11 cellular contexts compared by ENCODE assay signal in the genomic region with DNA sequence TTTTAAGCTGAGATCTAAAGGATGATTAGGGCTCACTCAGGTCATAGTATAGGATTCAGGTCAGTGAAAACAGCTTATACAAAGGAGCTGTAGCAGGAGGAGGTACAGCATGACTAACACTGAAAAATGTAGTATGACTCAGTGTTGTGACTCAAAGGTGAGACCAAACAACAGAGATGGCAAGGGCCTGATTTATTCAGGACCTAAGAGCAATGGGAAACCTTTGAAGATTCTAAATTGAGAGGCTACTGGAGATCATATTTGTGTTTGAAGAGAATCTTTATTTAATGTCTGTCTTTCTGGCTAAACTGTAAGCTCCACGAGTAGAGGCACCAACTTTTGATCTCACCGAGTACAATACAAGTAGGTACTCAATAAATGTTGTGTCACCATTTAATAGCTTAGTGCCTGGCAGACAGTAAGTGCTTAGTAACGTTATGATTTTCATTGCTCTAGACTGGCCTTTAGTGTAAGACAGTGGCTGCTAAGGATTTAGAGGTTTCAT. TPM values are rescaled to one million over a fixed set of nuclear protein-coding genes. Genes with fewer than 3 reads are reported as not detected.
DNase-seq lines count a peak whose midpoint lies in the region; ATAC-seq and TF ChIP-seq lines count a peak whose summit lies in the region.
"Had no signal": no experiment of that assay in that cellular context is flagged by ENCODE, and none has a peak within 500 bp of the region (broad histone marks: within the 10 kb centered on the region; RNA-seq: fewer than 3 reads in every experiment).

No MANE protein-coding gene starts in this region.

- no peaks in the 10 kb centered on the region for H3K27me3 Mint-ChIP-seq in activated CD8-positive, alpha-beta T cell treated with anti-CD3 and anti-CD28 coated beads for 36 hours
- no peaks in the 10 kb centered on the region for H3K27me3 Mint-ChIP-seq in activated CD8-positive, alpha-beta T cell treated with anti-CD3 and anti-CD28 coated beads, Interleukin-2, amount 10 ng/mL, durations not matched to agents 7 days and 5 days (ENCODE audit: low read depth)
- H3K27me3 Mint-ChIP-seq: dendritic cell treated with granulocyte-macrophage colony-stimulating factor and Interleukin-4, amounts not matched to agents 40 ng/mL and 50 ng/mL, for 4 days had no signal

- H3K27me3 ChIP-seq in HUES6 (ENCODE audit: control insufficient read depth, insufficient read depth, low read length), result no peaks in the 10 kb centered on the region
- no peaks in the 10 kb centered on the region for H3K27me3 ChIP-seq in esophagus squamous epithelium

- intact Hi-C loops in activated CD8-positive, alpha-beta T cell treated with anti-CD3 and anti-CD28 coated beads for 36 hours (cut with micrococcal nuclease), result no loop called here
- intact Hi-C loops in esophagus squamous epithelium (cut with DNase I), result no loop called here

- H3K9ac ChIP-seq in HUES6 (ENCODE audit: low read length), result peak overlapping the region; percentile 25

- H3K4me3 Mint-ChIP-seq in activated CD8-positive, alpha-beta T cell treated with anti-CD3 and anti-CD28 coated beads for 36 hours, result no peak overlapping the region
- no peak overlapping the region for H3K4me3 Mint-ChIP-seq in activated CD8-positive, alpha-beta T cell treated with anti-CD3 and anti-CD28 coated beads, Interleukin-2, amount 10 ng/mL, durations not matched to agents 7 days and 5 days
- H3K4me3 Mint-ChIP-seq: B cell; dendritic cell treated with granulocyte-macrophage colony-stimulating factor and Interleukin-4, amounts not matched to agents 40 ng/mL and 50 ng/mL, for 4 days had no signal

- peaks cover 11% of the 10 kb centered on the region for H3K4me1 ChIP-seq in HUES6 (ENCODE audit: control insufficient read depth, insufficient read depth, low read length)
- H3K4me1 ChIP-seq in esophagus squamous epithelium, result peaks cover 0 to 25% (median 0%) of the 10 kb centered on the region in 3 donors

- CTCF ChIA-PET in activated CD8-positive, alpha-beta T cell treated with anti-CD3 and anti-CD28 coated beads for 36 hours (lab: Charles Lee), result no interaction called here
- CTCF ChIA-PET in activated CD8-positive, alpha-beta T cell treated with anti-CD3 and anti-CD28 coated beads, Interleukin-2, amount 10 ng/mL, durations not matched to agents 7 days and 5 days (lab: Charles Lee), result no interaction called here

- no peak for DNase-seq in activated CD8-positive, alpha-beta T cell treated with anti-CD3 and anti-CD28 coated beads for 36 hours
- no peak for DNase-seq in activated CD8-positive, alpha-beta T cell treated with anti-CD3 and anti-CD28 coated beads, Interleukin-2, amount 10 ng/mL, durations not matched to agents 7 days and 5 days
- DNase-seq in epidermal melanocyte (ENCODE audit: insufficient read length, low spot score) (peak; percentile 23), NCI-H2081 (lab: John Stamatoyannopoulos, UW) (no peak), esophagus squamous epithelium (lab: John Stamatoyannopoulos, UW) (no peak), NCI-H1930 (lab: John Stamatoyannopoulos, UW) (no peak)
- DNase-seq in stimulated activated naive CD8-positive, alpha-beta T cell treated with anti-CD3 and anti-CD28 coated beads, Interleukin-15, Interleukin-2, amounts not matched to agents 100 U/mL and 50 U/mL, for 24 hours, result no peak
- DNase-seq: NCI-H1417 treated with DMSO at 0.1 percent for 48 hours had no signal

- TF ChIP-seq CTCF in activated CD8-positive, alpha-beta T cell treated with anti-CD3 and anti-CD28 coated beads for 36 hours (IDR thresholded peaks at IDR 0.05), result no peak
- TF ChIP-seq CTCF in esophagus squamous epithelium (IDR thresholded peaks at IDR 0.05), result no peak

- ATAC-seq in activated CD8-positive, alpha-beta T cell treated with anti-CD3 and anti-CD28 coated beads for 36 hours, result peak; percentile 80
- ATAC-seq in activated CD8-positive, alpha-beta T cell treated with anti-CD3 and anti-CD28 coated beads, Interleukin-2, amount 10 ng/mL, durations not matched to agents 7 days and 5 days, result no peak
- ATAC-seq in stimulated activated naive CD8-positive, alpha-beta T cell treated with anti-CD3 and anti-CD28 coated beads, Interleukin-15, Interleukin-2, amounts not matched to agents 100 U/mL and 50 U/mL, for 24 hours, result peak; percentile 92

- H3K4me3 ChIP-seq in HUES6 (ENCODE audit: low read depth, low read length) (no peak overlapping the region), esophagus squamous epithelium (no peak overlapping the region)

- H3K9me3 ChIP-seq in HUES6 (ENCODE audit: control insufficient read depth, insufficient read depth, low read depth, low read length) (no peaks in the 10 kb centered on the region), esophagus squamous epithelium (no peaks in the 10 kb centered on the region)

- H3K4me1 Mint-ChIP-seq in activated CD8-positive, alpha-beta T cell treated with anti-CD3 and anti-CD28 coated beads for 36 hours (ENCODE audit: low read depth), result no peaks in the 10 kb centered on the region
- H3K4me1 Mint-ChIP-seq in activated CD8-positive, alpha-beta T cell treated with anti-CD3 and anti-CD28 coated beads, Interleukin-2, amount 10 ng/mL, durations not matched to agents 7 days and 5 days (ENCODE audit: low read depth), result no peaks in the 10 kb centered on the region
- H3K4me1 Mint-ChIP-seq: B cell had no signal

- no peaks in the 10 kb centered on the region for H3K9me3 Mint-ChIP-seq in activated CD8-positive, alpha-beta T cell treated with anti-CD3 and anti-CD28 coated beads for 36 hours
- no peaks in the 10 kb centered on the region for H3K9me3 Mint-ChIP-seq in activated CD8-positive, alpha-beta T cell treated with anti-CD3 and anti-CD28 coated beads, Interleukin-2, amount 10 ng/mL, durations not matched to agents 7 days and 5 days (ENCODE audit: insufficient read depth)
- H3K9me3 Mint-ChIP-seq: dendritic cell treated with granulocyte-macrophage colony-stimulating factor and Interleukin-4, amounts not matched to agents 40 ng/mL and 50 ng/mL, for 4 days had no signal

- H3K36me3 ChIP-seq in HUES6 (ENCODE audit: control insufficient read depth, insufficient read depth, low read length) (no peaks in the 10 kb centered on the region), esophagus squamous epithelium (no peaks in the 10 kb centered on the region)

- no peaks in the 10 kb centered on the region for H3K36me3 Mint-ChIP-seq in activated CD8-positive, alpha-beta T cell treated with anti-CD3 and anti-CD28 coated beads for 36 hours (ENCODE audit: low read depth)
- H3K36me3 Mint-ChIP-seq in activated CD8-positive, alpha-beta T cell treated with anti-CD3 and anti-CD28 coated beads, Interleukin-2, amount 10 ng/mL, durations not matched to agents 7 days and 5 days (ENCODE audit: low read depth), result no peaks in the 10 kb centered on the region

- WGBS in esophagus squamous epithelium, 2 donors, result 30 to 32% methylated on average over 3 of the region's 3 CpGs

- POLR2A ChIA-PET in activated CD8-positive, alpha-beta T cell treated with anti-CD3 and anti-CD28 coated beads for 36 hours (lab: Charles Lee), result no interaction called here
- POLR2A ChIA-PET in activated CD8-positive, alpha-beta T cell treated with anti-CD3 and anti-CD28 coated beads, Interleukin-2, amount 10 ng/mL, durations not matched to agents 7 days and 5 days (lab: Charles Lee), result no interaction called here

- peak overlapping the region; percentile 16; the same call in 1 of the 2 replicates for H3K27ac ChIP-seq in HUES6 (ENCODE audit: low read depth, low read length)
- peak overlapping the region in 1 of 4 donors; percentile 49 for H3K27ac ChIP-seq in esophagus squamous epithelium

- no peak overlapping the region for H3K27ac Mint-ChIP-seq in activated CD8-positive, alpha-beta T cell treated with anti-CD3 and anti-CD28 coated beads for 36 hours
- no peak overlapping the region for H3K27ac Mint-ChIP-seq in activated CD8-positive, alpha-beta T cell treated with anti-CD3 and anti-CD28 coated beads, Interleukin-2, amount 10 ng/mL, durations not matched to agents 7 days and 5 days
- H3K27ac Mint-ChIP-seq: B cell; dendritic cell treated with granulocyte-macrophage colony-stimulating factor and Interleukin-4, amounts not matched to agents 40 ng/mL and 50 ng/mL, for 4 days had no signal

- no peak for TF ChIP-seq POLR2A in esophagus squamous epithelium (IDR thresholded peaks at IDR 0.05)

RNA-seq across cellular contexts. Expression of gene PRKAA2, which starts 43.5 kb away (rescaled TPM):
- total RNA-seq in activated CD8-positive, alpha-beta T cell treated with anti-CD3 and anti-CD28 coated beads for 36 hours, result not detected
- total RNA-seq in activated CD8-positive, alpha-beta T cell treated with anti-CD3 and anti-CD28 coated beads, Interleukin-2, amount 10 ng/mL, durations not matched to agents 7 days and 5 days, result not detected
- total RNA-seq in esophagus squamous epithelium, result 1 to 10 TPM; 1.1 to 9.0 (median 3.4) TPM
- total RNA-seq: B cell had no signal
